8 cellular contexts compared by ENCODE assay signal in the genomic region with DNA sequence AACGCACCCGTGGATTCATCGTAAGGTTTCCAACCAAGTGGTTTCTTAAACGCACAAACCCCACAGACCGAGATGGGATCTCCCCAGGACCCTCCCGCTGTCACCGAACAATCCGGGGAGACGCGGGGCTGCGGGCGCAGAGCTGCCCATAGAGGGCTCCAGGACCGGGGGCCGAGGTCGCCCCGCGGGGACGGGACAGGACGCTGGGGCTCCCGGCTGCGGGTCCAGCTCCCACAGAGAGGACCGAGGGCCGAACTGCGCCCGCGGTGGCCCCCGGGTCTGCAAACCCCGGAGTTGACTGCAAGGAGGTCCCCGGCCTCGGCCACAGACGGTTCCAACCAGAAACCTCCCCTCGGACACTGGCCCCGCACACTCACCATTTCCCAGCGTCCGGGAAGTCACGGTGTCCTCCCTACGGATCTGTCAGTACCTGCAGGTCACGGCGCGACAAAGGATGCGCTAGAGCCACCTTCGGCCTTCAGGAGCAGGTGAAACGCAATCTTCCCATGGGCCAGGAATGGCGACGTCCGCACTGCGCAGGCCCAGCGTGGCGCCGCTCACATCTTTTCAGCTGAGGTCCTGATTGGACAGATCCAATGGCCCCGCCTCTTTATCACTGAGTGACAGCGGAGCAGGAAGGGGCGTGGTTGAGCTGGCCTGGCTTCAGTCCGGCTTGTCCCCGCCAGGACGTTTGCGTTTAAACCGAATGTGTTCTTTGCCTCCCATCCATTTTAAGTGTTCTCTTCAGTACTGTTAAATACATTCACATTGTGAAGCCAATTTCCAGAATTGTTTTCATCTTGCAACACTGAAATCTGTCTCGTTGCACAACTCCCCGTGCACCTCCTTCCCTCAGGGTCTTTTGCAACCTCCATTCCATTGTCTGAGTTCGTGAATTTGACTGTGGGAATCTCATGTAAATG. TPM values are rescaled to one million over a fixed set of nuclear protein-coding genes. Genes with fewer than 3 reads are reported as not detected.
DNase-seq lines count a peak whose midpoint lies in the region; ATAC-seq, FAIRE-seq and TF ChIP-seq lines count a peak whose summit lies in the region.

Gene ZNF14 (minus strand): TSS at position 534 of the 923 bp plus-strand sequence. CDS start 154 bp downstream, at position 380.

- peak; percentile 88 for TF ChIP-seq POLR2A in GM12892 (IDR thresholded peaks at IDR 0.05; ENCODE audit: low read depth, low read length)

- no peaks in the 10 kb centered on the region for H3K27me3 Mint-ChIP-seq in T-helper 17 cell

- H3K27ac Mint-ChIP-seq in T-helper 17 cell = peak within 1 kb of the TSS; percentile 94

- peak; percentile 98 for ATAC-seq in HG02763 (IDR thresholded peaks at IDR 0.05; ENCODE audit: unreplicated experiment)
- ATAC-seq in T-helper 17 cell = peak; percentile 100
- peak; percentile 100 for ATAC-seq in right cardiac atrium
- ATAC-seq in psoas muscle = peak; percentile 100

- peak; percentile 95 for FAIRE-seq in GM12892 (lab: Jason Lieb, UNC)
- no peak for FAIRE-seq in urothelium cell line (lab: Jason Lieb, UNC)

- H3K36me3 Mint-ChIP-seq in T-helper 17 cell (ENCODE audit: low read depth) = peaks cover 11% of the 10 kb centered on the region

- H3K4me3 Mint-ChIP-seq in T-helper 17 cell = peak within 1 kb of the TSS; percentile 98

- peak; percentile 98 for DNase-seq in GM12892 (ENCODE audit: insufficient read length)
- DNase-seq in NCI-H1436 (lab: John Stamatoyannopoulos, UW) = peak; percentile 93
- peak; percentile 77 to 79 (median 78) for DNase-seq in T-helper 17 cell
- peak; percentile 27 to 95 (median 88) for DNase-seq in anterior cingulate cortex (lab: John Stamatoyannopoulos, UW)
- DNase-seq in right cardiac atrium = peak; percentile 93 to 97 (median 96)
- DNase-seq in psoas muscle = peak; percentile 90 to 94
- DNase-seq in urothelium cell line (ENCODE audit: low spot score) = peak; percentile 79

- intact Hi-C loops in right cardiac atrium (cut with DNase I) = no loop called here
- intact Hi-C loops in psoas muscle (cut with DNase I) = loop anchor here in 1 of 2 donors (5.0 kb wide), 2 partner anchors 44 to 66 kb away; partner anchors contain the start of gene ZNF101

- TF ChIP-seq CTCF in psoas muscle (IDR thresholded peaks at IDR 0.05) = no peak

- H3K9me3 ChIP-seq in T-helper 17 cell (ENCODE audit: control insufficient read depth, low read length, poor library complexity, severe bottlenecking) (peaks cover 8% of the 10 kb centered on the region), right cardiac atrium (ENCODE audit: control insufficient read depth, low read length) (no peaks in the 10 kb centered on the region), psoas muscle (peaks cover 20% of the 10 kb centered on the region)

- H3K4me1 ChIP-seq in right cardiac atrium (ENCODE audit: control insufficient read depth, insufficient read depth, low read length) (no peaks in the 10 kb centered on the region), psoas muscle (peaks cover 2% of the 10 kb centered on the region)

- H3K36me3 ChIP-seq in psoas muscle (ENCODE audit: insufficient read depth in 1 of 2, low read depth in 1 of 2) = peaks cover 2 to 19% of the 10 kb centered on the region in 2 donors

- WGBS in right cardiac atrium = under 1% methylated on average over 61 of the region's 61 CpGs
- WGBS in psoas muscle, 3 donors = 0% methylated on average over 61 of the region's 61 CpGs

- H3K27me3 ChIP-seq in right cardiac atrium (ENCODE audit: control insufficient read depth, insufficient read depth) (no peaks in the 10 kb centered on the region), psoas muscle (ENCODE audit: insufficient read depth in 3 of 3, low read length in 2 of 3) (no peaks in the 10 kb centered on the region)

- peak within 1 kb of the TSS; percentile 75 for H3K4me3 ChIP-seq in right cardiac atrium (ENCODE audit: low read length)
- H3K4me3 ChIP-seq in psoas muscle = peak within 1 kb of the TSS; percentile 98

- peaks cover 18% of the 10 kb centered on the region for H3K4me1 Mint-ChIP-seq in T-helper 17 cell

- H3K27ac ChIP-seq in right cardiac atrium (ENCODE audit: low read length) (peak within 1 kb of the TSS; percentile 49), psoas muscle (peak within 1 kb of the TSS; percentile 69)

RNA-seq across cellular contexts. Expression of gene ZNF14, which starts in this region (rescaled TPM):
- polyA plus RNA-seq in GM12892 (2012; ENCODE audit: missing spikeins) = 4.3 TPM
- total RNA-seq in T-helper 17 cell = 10 to 100 TPM; 18.7 to 22.5 TPM
- 1 to 10 TPM; 4.4 to 5.8 (median 5.3) TPM for total RNA-seq in right cardiac atrium
- polyA plus RNA-seq in right cardiac atrium = 3.5 TPM
- total RNA-seq in psoas muscle = 1 to 10 TPM; 1.5 to 3.4 (median 2.1) TPM
- 1 to 10 TPM; 1.0 to 2.1 (median 1.7) TPM for polyA plus RNA-seq in psoas muscle

Comparison
In these comparisons a context has a peak if more than half of its experiments do, and no peak if none do; other contexts are left out.
1. Peak in every context shown above with its lines: DNase-seq, ATAC-seq, H3K4me3 ChIP-seq and H3K27ac ChIP-seq.